In the genomic region with DNA sequence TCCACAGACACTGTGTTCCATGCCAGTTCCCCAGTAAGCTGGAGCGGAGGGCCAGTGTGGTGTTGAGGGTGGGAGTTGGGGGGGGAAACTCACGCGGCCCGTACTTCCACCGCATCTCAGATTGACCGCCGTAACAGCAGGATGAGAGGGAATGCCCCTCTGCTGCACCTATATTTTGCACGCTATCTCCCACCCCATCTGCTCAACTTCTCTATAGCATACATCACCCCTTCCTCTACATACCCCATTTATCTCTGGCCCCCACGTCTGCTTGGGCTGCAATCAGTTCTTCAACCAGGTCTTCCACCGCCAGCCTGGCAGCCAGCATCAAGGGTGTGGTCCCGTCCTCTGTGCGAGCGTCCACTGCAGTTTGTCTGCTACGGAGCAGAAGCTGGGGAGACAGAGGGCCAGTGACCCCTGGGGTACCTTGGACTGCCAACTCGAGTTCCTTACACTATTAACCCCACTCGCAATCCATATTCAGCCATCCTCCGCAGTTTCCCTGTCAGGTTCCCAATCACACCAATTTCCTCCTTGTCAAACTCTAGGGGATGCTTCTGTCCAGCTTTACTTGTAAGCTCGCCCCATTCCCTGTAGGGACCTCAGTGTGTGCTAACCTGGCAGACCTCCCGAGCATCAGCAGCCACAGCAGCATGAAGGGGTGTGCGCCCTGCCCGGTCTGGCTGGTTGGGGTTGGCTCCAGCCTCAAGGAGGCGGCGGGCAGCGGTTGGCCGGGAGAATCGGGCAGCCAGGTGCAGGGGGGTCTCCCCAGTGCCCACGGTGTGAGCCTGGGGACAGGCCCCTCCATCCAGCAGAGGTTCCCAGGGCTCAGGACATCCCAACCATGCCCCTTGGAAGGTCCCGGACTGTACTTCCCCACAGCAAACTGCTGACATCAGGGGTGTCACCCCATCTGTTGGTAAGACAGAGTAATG, we compare ENCODE assay signal across 8 cellular contexts. TPM values are rescaled to one million over a fixed set of nuclear protein-coding genes. Genes with fewer than 3 reads are reported as not detected.
DNase-seq lines count a peak whose midpoint lies in the region; ATAC-seq, FAIRE-seq and TF ChIP-seq lines count a peak whose summit lies in the region.

No MANE protein-coding gene starts in this region.

- no peaks in the 10 kb centered on the region for H3K36me3 Mint-ChIP-seq in CD14-positive monocyte

- H3K36me3 ChIP-seq in lower lobe of right lung, result peaks cover 1% of the 10 kb centered on the region
- no peaks in the 10 kb centered on the region for H3K36me3 ChIP-seq in thymus (ENCODE audit: control insufficient read depth, insufficient read depth)

- peaks cover 45% of the 10 kb centered on the region for H3K4me1 Mint-ChIP-seq in CD14-positive monocyte

- DNase-seq in CD14-positive monocyte (ENCODE audit: low spot score) (peak; percentile 74), NCI-H1417 treated with DMSO at 0.1 percent for 48 hours (lab: John Stamatoyannopoulos, UW) (peak; percentile 10), caudate nucleus (lab: John Stamatoyannopoulos, UW) (peak in 15 of 61 donors; percentile 22 to 62 (median 50)), lower lobe of right lung (no peak), GM19239 (ENCODE audit: insufficient read length, low spot score) (no peak), NCI-H2081 treated with DMSO at 0.1 percent for 48 hours (lab: John Stamatoyannopoulos, UW) (no peak)

- H3K27me3 ChIP-seq in lower lobe of right lung (ENCODE audit: low read depth) (peaks cover under 1% of the 10 kb centered on the region), thymus (ENCODE audit: control insufficient read depth, insufficient read depth) (no peaks in the 10 kb centered on the region)

- peaks cover 0 to 12% (median 2%) of the 10 kb centered on the region in 3 donors for H3K27me3 Mint-ChIP-seq in CD14-positive monocyte (ENCODE audit: low read depth in 3 of 3)

- peak overlapping the region; percentile 99 to 100 (median 100) for H3K27ac Mint-ChIP-seq in CD14-positive monocyte

- WGBS in thymus, result 54% methylated on average over 28 of the region's 28 CpGs

- peak overlapping the region; percentile 79 for H3K4me3 ChIP-seq in lower lobe of right lung
- H3K4me3 ChIP-seq in thymus (ENCODE audit: low read length), result peak overlapping the region; percentile 85

- H3K27ac ChIP-seq in caudate nucleus (ENCODE audit: low read depth, low read length), result peak overlapping the region; percentile 100
- H3K27ac ChIP-seq in lower lobe of right lung, result peak overlapping the region; percentile 100
- H3K27ac ChIP-seq in thymus (ENCODE audit: low read depth), result peak overlapping the region; percentile 95

- H3K4me1 ChIP-seq in lower lobe of right lung, result peaks cover 44% of the 10 kb centered on the region
- peaks cover 24% of the 10 kb centered on the region for H3K4me1 ChIP-seq in thymus (ENCODE audit: control insufficient read depth, insufficient read depth, low read length)

- ATAC-seq in lower lobe of right lung (no peak), HG03025 (IDR thresholded peaks at IDR 0.05; ENCODE audit: low FRiP score, unreplicated experiment) (no peak)

- peak; percentile 22 for TF ChIP-seq CTCF in CD14-positive monocyte (IDR thresholded peaks at IDR 0.05)
- no peak for TF ChIP-seq CTCF in lower lobe of right lung (IDR thresholded peaks at IDR 0.05)

- FAIRE-seq in GM19239 (lab: Jason Lieb, UNC), result no peak

- H3K9me3 Mint-ChIP-seq in CD14-positive monocyte, result peaks cover 0 to 3% (median 0%) of the 10 kb centered on the region in 7 donors

- H3K4me3 Mint-ChIP-seq in CD14-positive monocyte, result peak overlapping the region; percentile 92 to 97

- no peaks in the 10 kb centered on the region for H3K9me3 ChIP-seq in lower lobe of right lung
- no peaks in the 10 kb centered on the region for H3K9me3 ChIP-seq in thymus (ENCODE audit: control insufficient read depth)

- intact Hi-C loops in CD14-positive monocyte (cut with micrococcal nuclease), result loop anchor here in 1 of 2 donors (5.0 kb wide), 1 partner anchor 80 kb away; no protein-coding TSS in a partner anchor
- intact Hi-C loops in lower lobe of right lung (cut with DNase I), result no loop called here

RNA-seq across cellular contexts. Expression of a gene that starts 4.5 kb away (rescaled TPM):
- polyA plus RNA-seq in CD14-positive monocyte (100 to 1,000 TPM in 1 of 2 donors, 10 to 100 TPM in 1; 86.1 to 101 TPM), thymus (146 TPM)
- 76.2 TPM for total RNA-seq in lower lobe of right lung

RNA-seq across cellular contexts. Expression of a gene that starts 6.9 kb away (rescaled TPM):
- polyA plus RNA-seq in CD14-positive monocyte (1 to 10 TPM; 1.9 to 4.0 TPM), thymus (76.9 TPM)
- 89.2 TPM for total RNA-seq in lower lobe of right lung

RNA-seq across cellular contexts. Expression of a gene that starts 12.9 kb away (rescaled TPM):
- polyA plus RNA-seq in CD14-positive monocyte, result under 1 TPM in 1 of 2 donors, not detected in 1; 0.60 TPM
- total RNA-seq in lower lobe of right lung, result 882 TPM
- 81.3 TPM for polyA plus RNA-seq in thymus

RNA-seq across cellular contexts. Expression of a gene that starts 18.7 kb away (rescaled TPM):
- polyA plus RNA-seq in CD14-positive monocyte, result 100 to 1,000 TPM in 1 of 2 donors, 10 to 100 TPM in 1; 83.5 to 108 TPM
- total RNA-seq in lower lobe of right lung, result 44.9 TPM
- polyA plus RNA-seq in thymus, result 77.3 TPM

RNA-seq across cellular contexts. Expression of a gene that starts 21.1 kb away (rescaled TPM):
- polyA plus RNA-seq in CD14-positive monocyte (10 to 100 TPM in 1 of 2 donors, 1 to 10 TPM in 1; 9.9 to 11.3 TPM), thymus (32.6 TPM)
- 51.2 TPM for total RNA-seq in lower lobe of right lung

Comparison
In these comparisons a context has a peak if more than half of its experiments do, and no peak if none do; other contexts are left out.
1. DNase-seq: peak in CD14-positive monocyte (single experiment) and NCI-H1417 treated with DMSO at 0.1 percent for 48 hours (single experiment); none in lower lobe of right lung (single experiment), GM19239 (single experiment) and NCI-H2081 treated with DMSO at 0.1 percent for 48 hours (single experiment).
2. RNA of a gene that starts 6.9 kb away (polyA plus RNA-seq): 76.9 TPM in thymus (single experiment); 1.9 to 4.0 TPM in CD14-positive monocyte; every median in the first group is over 10 times any median in the second.
3. RNA of a gene that starts 12.9 kb away (polyA plus RNA-seq): 81.3 TPM in thymus (single experiment); 0.60 TPM in CD14-positive monocyte; every median in the first group is over 10 times any median in the second.
4. Peak in every context shown above with its lines, with median percentiles within 50 percentile points of each other: H3K27ac ChIP-seq.